ENCODE assay signal across 7 cellular contexts in genomic region chr12:459430-460258, GRCh38. TPM values are rescaled to one million over a fixed set of nuclear protein-coding genes. Genes with fewer than 3 reads are reported as not detected.
A peak's percentile ranks its signal among the peaks of the same experiment; 100 is the strongest.
DNase-seq lines count a peak whose midpoint lies in the region; ATAC-seq and TF ChIP-seq lines count a peak whose summit lies in the region.

Gene B4GALNT3, plus strand, starts transcription at chr12:459939. Its CDS starts 438 bp downstream, at chr12:460377.

- TF ChIP-seq CTCF in GM20000 (IDR thresholded peaks at IDR 0.05; ENCODE audit: extremely low read depth, missing control alignments), result no peak
- no peak for TF ChIP-seq CTCF in fibroblast of lung (conservative IDR thresholded peaks at IDR 0.05 in 1 of 2, IDR thresholded peaks at IDR 0.05 in 1 of 2; ENCODE audit: low read depth in 1 of 2, low read length in 2 of 2)
- TF ChIP-seq CTCF in upper lobe of right lung (IDR thresholded peaks at IDR 0.05), result no peak

- peaks cover 25 to 39% of the 10 kb centered on the region in 2 donors for H3K27me3 Mint-ChIP-seq in natural killer cell treated with Interleukin-12 subunit alpha and Interleukin-12 subunit beta and Interleukin-15 and Interleukin-18, amount 100 ng/mL, for 72 hours

- H3K4me3 Mint-ChIP-seq in natural killer cell treated with Interleukin-12 subunit alpha and Interleukin-12 subunit beta and Interleukin-15 and Interleukin-18, amount 100 ng/mL, for 72 hours, result peak within 1 kb of the TSS; percentile 92

- H3K9me3 ChIP-seq in fibroblast of lung (ENCODE audit: control insufficient read depth, insufficient read depth, low read depth, low read length) (no peaks in the 10 kb centered on the region), upper lobe of right lung (no peaks in the 10 kb centered on the region)

- ATAC-seq in natural killer cell treated with Interleukin-12 subunit alpha and Interleukin-12 subunit beta and Interleukin-15 and Interleukin-18, amount 100 ng/mL, for 72 hours, result peak; percentile 70 to 78
- peak; percentile 91 for ATAC-seq in upper lobe of right lung

- H3K27me3 ChIP-seq in fibroblast of lung (ENCODE audit: control insufficient read depth, insufficient read depth, low read length) (peaks cover 53% of the 10 kb centered on the region), upper lobe of right lung (peaks cover 24% of the 10 kb centered on the region)

- H3K4me3 ChIP-seq in fibroblast of lung (replicated peaks in 1 of 4; ENCODE audit: control extremely low read depth in 1 of 4, insufficient read depth in 1 of 4, low read depth in 3 of 4, low read length in 4 of 4) (peak within 1 kb of the TSS in 3 of 4 experiments; percentile 21 to 40 (median 38)), upper lobe of right lung (peak within 1 kb of the TSS; percentile 55)

- DNase-seq in GM20000 (ENCODE audit: low spot score) (peak; percentile 72), NCI-H510A (lab: John Stamatoyannopoulos, UW) (peak; percentile 71), fibroblast of lung (ENCODE audit: low read depth in 2 of 2) (peak in 1 of 2 donors; percentile 25), upper lobe of right lung (peak; percentile 89), KG1 (lab: John Stamatoyannopoulos, UW) (no peak)
- peak; percentile 67 for DNase-seq in activated T-cell treated with anti-CD3 and anti-CD28 coated beads, Interleukin-2, amount 50 U/mL, for 1 hour
- DNase-seq in natural killer cell treated with Interleukin-12 subunit alpha and Interleukin-12 subunit beta and Interleukin-15 and Interleukin-18, amount 100 ng/mL, for 72 hours (ENCODE audit: low spot score), result no peak

- no peaks in the 10 kb centered on the region for H4K20me1 ChIP-seq in fibroblast of lung (ENCODE audit: control insufficient read depth, extremely low read depth, insufficient read depth, low read length)

- H3K27ac ChIP-seq in fibroblast of lung (ENCODE audit: insufficient read depth, low read length), result no peak within 1 kb of the TSS
- peak within 1 kb of the TSS; percentile 60 for H3K27ac ChIP-seq in upper lobe of right lung

- H3K9me3 Mint-ChIP-seq in natural killer cell treated with Interleukin-12 subunit alpha and Interleukin-12 subunit beta and Interleukin-15 and Interleukin-18, amount 100 ng/mL, for 72 hours, result no peaks in the 10 kb centered on the region

- H3K4me2 ChIP-seq in fibroblast of lung (ENCODE audit: extremely low read depth, insufficient read depth, low read length), result peak within 1 kb of the TSS; percentile 68

- H3K9ac ChIP-seq in fibroblast of lung (ENCODE audit: insufficient read depth, low read length), result no peak within 1 kb of the TSS

- peak within 1 kb of the TSS in 1 of 2 donors; percentile 71 for H3K27ac Mint-ChIP-seq in natural killer cell treated with Interleukin-12 subunit alpha and Interleukin-12 subunit beta and Interleukin-15 and Interleukin-18, amount 100 ng/mL, for 72 hours

- intact Hi-C loops in upper lobe of right lung (cut with DNase I), result no loop called here

- peaks cover 41 to 44% of the 10 kb centered on the region in 2 donors for H3K4me1 Mint-ChIP-seq in natural killer cell treated with Interleukin-12 subunit alpha and Interleukin-12 subunit beta and Interleukin-15 and Interleukin-18, amount 100 ng/mL, for 72 hours (ENCODE audit: low read depth in 2 of 2)

- no peak within 1 kb of the TSS for H2AFZ ChIP-seq in fibroblast of lung (ENCODE audit: low read length)

- H3K36me3 ChIP-seq in fibroblast of lung (ENCODE audit: control insufficient read depth, insufficient read depth, low read length), result no peaks in the 10 kb centered on the region
- H3K36me3 ChIP-seq in upper lobe of right lung, result no peaks in the 10 kb centered on the region

- H3K4me1 ChIP-seq in fibroblast of lung (ENCODE audit: control insufficient read depth, extremely low read depth, insufficient read depth, low read length) (no peaks in the 10 kb centered on the region), upper lobe of right lung (peaks cover 6% of the 10 kb centered on the region)

- peaks cover 5% of the 10 kb centered on the region for H3K36me3 Mint-ChIP-seq in natural killer cell treated with Interleukin-12 subunit alpha and Interleukin-12 subunit beta and Interleukin-15 and Interleukin-18, amount 100 ng/mL, for 72 hours

- no peaks in the 10 kb centered on the region for H3K79me2 ChIP-seq in fibroblast of lung (ENCODE audit: control insufficient read depth, insufficient read depth, low read length)

RNA-seq across cellular contexts. Expression of gene B4GALNT3, which starts in this region (rescaled TPM):
- total RNA-seq in fibroblast of lung (not detected in 2 replicates), upper lobe of right lung (14.0 TPM)
- 0.05 TPM in 1 of 2 replicates, not detected in the other for polyA plus RNA-seq in fibroblast of lung
- not detected in 2 replicates for polyA plus RNA-seq in fibroblast of lung (2012)
- polyA minus RNA-seq in fibroblast of lung (ENCODE audit: low replicate concordance), result not detected in 2 replicates
- 10 to 100 TPM; 14.1 to 20.6 TPM for total RNA-seq in natural killer cell treated with Interleukin-12 subunit alpha and Interleukin-12 subunit beta and Interleukin-15 and Interleukin-18, amount 100 ng/mL, for 72 hours

Comparison
In these comparisons a context has a peak if more than half of its experiments do, and no peak if none do; other contexts are left out.
1. RNA of gene B4GALNT3 (total RNA-seq): 14.1 to 20.6 TPM in natural killer cell treated with Interleukin-12 subunit alpha and Interleukin-12 subunit beta and Interleukin-15 and Interleukin-18, amount 100 ng/mL, for 72 hours and 14.0 TPM in upper lobe of right lung (single experiment); not detected in fibroblast of lung; every median in the first group is over 10 times any median in the second.
2. DNase-seq: peak in GM20000 (single experiment), NCI-H510A (single experiment), activated T-cell treated with anti-CD3 and anti-CD28 coated beads, Interleukin-2, amount 50 U/mL, for 1 hour (single experiment) and upper lobe of right lung (single experiment); none in natural killer cell treated with Interleukin-12 subunit alpha and Interleukin-12 subunit beta and Interleukin-15 and Interleukin-18, amount 100 ng/mL, for 72 hours (single experiment) and KG1 (single experiment).